12 cellular contexts compared by ENCODE assay signal in genomic region chr14:104521816-104522745, GRCh38. TPM values are rescaled to one million over a fixed set of nuclear protein-coding genes. Genes with fewer than 3 reads are reported as not detected.
A peak's percentile ranks its signal among the peaks of the same experiment; 100 is the strongest.
DNase-seq lines count a peak whose midpoint lies in the region; TF ChIP-seq lines count a peak whose summit lies in the region.
"Had no signal": no experiment of that assay in that cellular context is flagged by ENCODE, and none has a peak within 500 bp of the region (broad histone marks: within the 10 kb centered on the region; RNA-seq: fewer than 3 reads in every experiment).

No MANE protein-coding gene starts in this region.

- no peaks in the 10 kb centered on the region for H3K4me1 Mint-ChIP-seq in osteocyte (ENCODE audit: unreplicated experiment)

- peaks cover 33 to 51% (median 45%) of the 10 kb centered on the region in 11 experiments for H3K9me3 ChIP-seq in BLaER1 treated with 17β-estradiol and CSF1 and Interleukin-3, amounts not matched to agents 10 nM and 100 nM (replicated peaks in 1 of 11)
- H3K9me3 ChIP-seq in Karpas-422 (ENCODE audit: low read length), result no peaks in the 10 kb centered on the region

- H3K79me2 ChIP-seq in Karpas-422 (ENCODE audit: low read length), result no peaks in the 10 kb centered on the region

- no peak overlapping the region for H3K9ac ChIP-seq in BLaER1 treated with 17β-estradiol and CSF1 and Interleukin-3, amounts not matched to agents 10 nM and 100 nM
- H3K9ac ChIP-seq in Karpas-422 (ENCODE audit: low read length), result peak overlapping the region; percentile 57

- H4K20me1 ChIP-seq in BLaER1 treated with 17β-estradiol and CSF1 and Interleukin-3, amounts not matched to agents 10 nM and 100 nM, result no peaks in the 10 kb centered on the region
- H4K20me1 ChIP-seq in Karpas-422 (ENCODE audit: insufficient read depth, low read depth, low read length), result no peaks in the 10 kb centered on the region

- H3K4me3 Mint-ChIP-seq in osteocyte (ENCODE audit: unreplicated experiment), result no peak overlapping the region

- DNase-seq in Karpas-422, result peak; percentile 79
- peak; percentile 79 for DNase-seq in osteocyte (ENCODE audit: extremely low spot score, unreplicated experiment)
- peak; percentile 13 for DNase-seq in ureter (ENCODE audit: low spot score)
- DNase-seq in NK-92 (lab: John Stamatoyannopoulos, UW; ENCODE audit: unreplicated experiment), result no peak
- DNase-seq in NCI-H510A (lab: John Stamatoyannopoulos, UW), result no peak
- DNase-seq: BE2C, DMS53, GF-D8 had no signal

- peak overlapping the region in 7 of 11 experiments; percentile 1 to 40 (median 25); a peak in 12 of 22 replicates for H3K4me2 ChIP-seq in BLaER1 treated with 17β-estradiol and CSF1 and Interleukin-3, amounts not matched to agents 10 nM and 100 nM
- peak overlapping the region; percentile 29 for H3K4me2 ChIP-seq in Karpas-422 (ENCODE audit: low read depth, low read length, poor library complexity, severe bottlenecking)
- H3K4me2 ChIP-seq: A549 had no signal

- no peak for TF ChIP-seq CTCF in osteocyte (IDR thresholded peaks at IDR 0.05)

- H3K27ac Mint-ChIP-seq in osteocyte (ENCODE audit: unreplicated experiment), result no peak overlapping the region

- no peaks in the 10 kb centered on the region; a peak in 2 of 22 replicates for H3K36me3 ChIP-seq in BLaER1 treated with 17β-estradiol and CSF1 and Interleukin-3, amounts not matched to agents 10 nM and 100 nM
- H3K36me3 ChIP-seq in Karpas-422 (ENCODE audit: insufficient read depth, low read length), result no peaks in the 10 kb centered on the region
- H3K36me3 ChIP-seq: BE2C had no signal

- H3K36me3 Mint-ChIP-seq in osteocyte (ENCODE audit: unreplicated experiment), result no peaks in the 10 kb centered on the region

- no peak overlapping the region for H3K4me3 ChIP-seq in BLaER1 treated with 17β-estradiol and CSF1 and Interleukin-3, amounts not matched to agents 10 nM and 100 nM
- no peak overlapping the region for H3K4me3 ChIP-seq in Karpas-422 (ENCODE audit: low read length)
- H3K4me3 ChIP-seq: A549 had no signal

- no peaks in the 10 kb centered on the region for H3K27me3 Mint-ChIP-seq in osteocyte (ENCODE audit: unreplicated experiment)

- peaks cover 0 to 23% (median 11%) of the 10 kb centered on the region in 10 experiments; a peak in 12 of 20 replicates for H3K4me1 ChIP-seq in BLaER1 treated with 17β-estradiol and CSF1 and Interleukin-3, amounts not matched to agents 10 nM and 100 nM
- peaks cover 70% of the 10 kb centered on the region for H3K4me1 ChIP-seq in Karpas-422 (ENCODE audit: low read length)
- H3K4me1 ChIP-seq: A549, BE2C had no signal

- H3K27me3 ChIP-seq in BLaER1 treated with 17β-estradiol and CSF1 and Interleukin-3, amounts not matched to agents 10 nM and 100 nM, result no peaks in the 10 kb centered on the region
- no peaks in the 10 kb centered on the region for H3K27me3 ChIP-seq in Karpas-422 (ENCODE audit: low read length)
- H3K27me3 ChIP-seq: BE2C had no signal

- no peaks in the 10 kb centered on the region for H3K9me2 ChIP-seq in Karpas-422 (replicated peaks; ENCODE audit: insufficient read depth, low read length)

- H2AFZ ChIP-seq in Karpas-422 (ENCODE audit: low read length), result no peak overlapping the region

- no peak overlapping the region for H3K27ac ChIP-seq in BLaER1 treated with 17β-estradiol and CSF1 and Interleukin-3, amounts not matched to agents 10 nM and 100 nM
- peak overlapping the region; percentile 84 for H3K27ac ChIP-seq in Karpas-422 (ENCODE audit: low read length)
- H3K27ac ChIP-seq: A549 had no signal

- peaks cover 26% of the 10 kb centered on the region for H3K9me3 Mint-ChIP-seq in osteocyte (ENCODE audit: unreplicated experiment)

RNA-seq across cellular contexts. Expression of gene C14orf180, which starts 57.5 kb away (rescaled TPM):
- total RNA-seq in Karpas-422 (2014; rRNA removed; shearing (Covaris generic); ENCODE audit: low replicate concordance), result not detected in 2 replicates
- total RNA-seq in osteocyte (not detected in 2 replicates), ureter (1.7 TPM)
- total RNA-seq: H1, HepG2 had no signal

Comparison
In these comparisons a context has a peak if more than half of its experiments do, and no peak if none do; other contexts are left out.
1. DNase-seq: peak in Karpas-422 (single experiment), osteocyte (single experiment) and ureter (single experiment); none in NK-92 (single experiment) and NCI-H510A (single experiment).